In the genomic region with DNA sequence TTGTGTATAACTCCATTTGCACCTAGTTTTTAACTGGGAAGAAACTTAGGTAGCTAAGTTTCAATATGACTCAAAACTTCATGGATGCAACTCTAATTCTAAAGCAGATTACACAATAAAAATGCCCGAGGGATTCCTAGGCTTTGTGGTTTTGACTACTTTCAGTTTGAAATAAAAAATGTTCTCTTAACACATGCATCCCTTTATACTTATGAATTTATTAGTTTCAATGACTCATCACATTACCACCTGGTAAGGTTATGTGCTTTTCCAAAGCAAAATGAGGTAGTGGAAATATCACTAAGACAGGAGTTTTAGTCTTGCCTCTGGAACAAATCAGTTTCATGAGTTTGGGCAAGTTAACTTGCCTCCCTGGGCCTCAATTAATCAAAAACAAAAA, we compare ENCODE assay signal across 16 cellular contexts.
DNase-seq lines count a peak whose midpoint lies in the region; ATAC-seq and TF ChIP-seq lines count a peak whose summit lies in the region.
"Had no signal": no experiment of that assay in that cellular context is flagged by ENCODE, and none has a peak within 500 bp of the region (broad histone marks: within the 10 kb centered on the region; RNA-seq: fewer than 3 reads in every experiment).

No MANE protein-coding gene starts in this region.

- TF ChIP-seq CTCF in AG04450 (IDR thresholded peaks at IDR 0.05; ENCODE audit: low read depth, low read length) (no peak), MCF 10A (IDR thresholded peaks at IDR 0.05; ENCODE audit: unreplicated experiment) (no peak), GM10248 (IDR thresholded peaks at IDR 0.05; ENCODE audit: control extremely low read depth, extremely low read depth, low read depth, missing control alignments) (no peak)

- no TSS peak for BruUV-seq in MCF 10A (replicated peaks; lab: Mats Ljungman, UMichigan)

- H3K27ac ChIP-seq in AG04450 (ENCODE audit: low read depth, low read length) = peak overlapping the region; percentile 21
- H3K27ac ChIP-seq in effector memory CD4-positive, alpha-beta T cell (ENCODE audit: insufficient read depth, low read length, poor library complexity, severe bottlenecking) = no peak overlapping the region
- H3K27ac ChIP-seq: BLaER1, neutrophil, thoracic aorta had no signal

- no peaks in the 10 kb centered on the region for H3K9me3 Mint-ChIP-seq in MCF 10A (ENCODE audit: unreplicated experiment)
- no peaks in the 10 kb centered on the region for H3K9me3 Mint-ChIP-seq in activated CD4-positive, alpha-beta T cell treated with anti-CD3 and anti-CD28 coated beads, Interleukin-2, amount 10 ng/mL, durations not matched to agents 24 days and 14 days
- no peaks in the 10 kb centered on the region for H3K9me3 Mint-ChIP-seq in activated T-cell treated with anti-CD3 and anti-CD28 coated beads, Interleukin-2, amount 50 U/mL, for 4 hours

- DNase-seq in AG04450 (ENCODE audit: low read depth, low spot score) (peak; percentile 30), LHCN-M2 (ENCODE audit: low read depth) (peak; percentile 86), MCF 10A (ENCODE audit: unreplicated experiment) (peak; percentile 91), kidney glomerular epithelial cell (lab: John Stamatoyannopoulos, UW) (peak; percentile 20), GM10248 (ENCODE audit: extremely low spot score) (no peak)
- no peak for DNase-seq in activated CD4-positive, alpha-beta T cell treated with anti-CD3 and anti-CD28 coated beads, Interleukin-2, amount 10 ng/mL, durations not matched to agents 24 days and 14 days
- DNase-seq in effector memory CD4-positive, alpha-beta T cell = no peak
- DNase-seq in activated T-cell treated with anti-CD3 and anti-CD28 coated beads, Interleukin-2, amount 50 U/mL, for 4 hours = no peak
- DNase-seq: activated CD4-positive, CD25-positive, alpha-beta regulatory T cell; activated gamma-delta T cell treated with Interleukin-2 at 50 U/mL for 16 hours; islet precursor cell; NCI-H1694; stimulated activated CD4-positive, alpha-beta T cell treated with anti-CD3 and anti-CD28 coated beads, Interleukin-4, amount 100 ng/mL, for 4 hours had no signal

- CTCF ChIA-PET in AG04450 (lab: Charles Lee) (no interaction called here), MCF 10A (lab: Yijun Ruan, JAX) (interaction anchor here (0.6 to 0.8 kb wide), 4 partner anchors 14 to 124 kb away, joined by 3 read pairs; no protein-coding TSS in a partner anchor), GM10248 (lab: Yijun Ruan, JAX) (no interaction called here)

- ATAC-seq in activated T-cell treated with anti-CD3 and anti-CD28 coated beads, Interleukin-2, amount 50 U/mL, for 4 hours = no peak

- peak overlapping the region; percentile 27 for H3K27ac Mint-ChIP-seq in MCF 10A (ENCODE audit: low read depth, unreplicated experiment)
- no peak overlapping the region for H3K27ac Mint-ChIP-seq in activated CD4-positive, alpha-beta T cell treated with anti-CD3 and anti-CD28 coated beads, Interleukin-2, amount 10 ng/mL, durations not matched to agents 24 days and 14 days

- no peaks in the 10 kb centered on the region for H3K27me3 Mint-ChIP-seq in MCF 10A (ENCODE audit: insufficient read depth, unreplicated experiment)
- H3K27me3 Mint-ChIP-seq in activated CD4-positive, alpha-beta T cell treated with anti-CD3 and anti-CD28 coated beads, Interleukin-2, amount 10 ng/mL, durations not matched to agents 24 days and 14 days = no peaks in the 10 kb centered on the region
- peaks cover 1% of the 10 kb centered on the region for H3K27me3 Mint-ChIP-seq in activated T-cell treated with anti-CD3 and anti-CD28 coated beads, Interleukin-2, amount 50 U/mL, for 4 hours (ENCODE audit: low read depth)

- no peaks in the 10 kb centered on the region for H3K9me3 ChIP-seq in AG04450 (ENCODE audit: control insufficient read depth, insufficient read depth, low read length)
- H3K9me3 ChIP-seq in effector memory CD4-positive, alpha-beta T cell (ENCODE audit: control insufficient read depth, low read length) = no peaks in the 10 kb centered on the region
- H3K9me3 ChIP-seq: BLaER1, neutrophil, thoracic aorta had no signal

- H3K36me3 ChIP-seq in effector memory CD4-positive, alpha-beta T cell (ENCODE audit: control insufficient read depth, insufficient read depth, low read length) = no peaks in the 10 kb centered on the region
- H3K36me3 ChIP-seq: BLaER1, neutrophil, thoracic aorta had no signal

- peaks cover 6% of the 10 kb centered on the region for H3K4me1 Mint-ChIP-seq in MCF 10A (ENCODE audit: insufficient read depth, unreplicated experiment)
- no peaks in the 10 kb centered on the region for H3K4me1 Mint-ChIP-seq in activated CD4-positive, alpha-beta T cell treated with anti-CD3 and anti-CD28 coated beads, Interleukin-2, amount 10 ng/mL, durations not matched to agents 24 days and 14 days
- no peaks in the 10 kb centered on the region for H3K4me1 Mint-ChIP-seq in activated T-cell treated with anti-CD3 and anti-CD28 coated beads, Interleukin-2, amount 50 U/mL, for 4 hours (ENCODE audit: low read depth)

- H3K4me3 ChIP-seq in AG04450 (ENCODE audit: low read depth, low read length) = no peak overlapping the region
- no peak overlapping the region for H3K4me3 ChIP-seq in effector memory CD4-positive, alpha-beta T cell (ENCODE audit: insufficient read depth, low read depth, low read length, poor library complexity, severe bottlenecking)
- H3K4me3 ChIP-seq: BLaER1, thoracic aorta had no signal

- intact Hi-C loops in MCF 10A (cut with micrococcal nuclease) = loop anchor here (10.0 kb wide), 1 partner anchor 127 kb away; a partner anchor contains a TSS
- intact Hi-C loops in activated CD4-positive, alpha-beta T cell treated with anti-CD3 and anti-CD28 coated beads, Interleukin-2, amount 10 ng/mL, durations not matched to agents 24 days and 14 days (cut with micrococcal nuclease) = no loop called here

- H3K27me3 ChIP-seq in AG04450 (ENCODE audit: control insufficient read depth, insufficient read depth, low read length) = no peaks in the 10 kb centered on the region
- H3K27me3 ChIP-seq in effector memory CD4-positive, alpha-beta T cell (replicated peaks; ENCODE audit: control insufficient read depth, insufficient read depth, low read length, poor library complexity, severe bottlenecking) = no peaks in the 10 kb centered on the region
- H3K27me3 ChIP-seq: neutrophil had no signal

- POLR2A ChIA-PET in AG04450 (lab: Yijun Ruan, JAX) = no interaction called here
- POLR2A ChIA-PET in MCF 10A (lab: Yijun Ruan, JAX) = interaction anchor here (1.5 kb wide), 1 partner anchor 125 kb away, joined by 4 read pairs; no protein-coding TSS in a partner anchor
- POLR2A ChIA-PET in GM10248 (lab: Yijun Ruan, JAX) = no interaction called here

- H3K4me3 Mint-ChIP-seq in MCF 10A (ENCODE audit: unreplicated experiment) = no peak overlapping the region
- H3K4me3 Mint-ChIP-seq in activated CD4-positive, alpha-beta T cell treated with anti-CD3 and anti-CD28 coated beads, Interleukin-2, amount 10 ng/mL, durations not matched to agents 24 days and 14 days = no peak overlapping the region
- H3K4me3 Mint-ChIP-seq in activated T-cell treated with anti-CD3 and anti-CD28 coated beads, Interleukin-2, amount 50 U/mL, for 4 hours = no peak overlapping the region

- no peaks in the 10 kb centered on the region for H3K4me1 ChIP-seq in effector memory CD4-positive, alpha-beta T cell (ENCODE audit: control insufficient read depth, insufficient read depth, low read length, poor library complexity, severe bottlenecking)
- H3K4me1 ChIP-seq: BLaER1 had no signal

- no peaks in the 10 kb centered on the region for H3K36me3 Mint-ChIP-seq in MCF 10A (ENCODE audit: insufficient read depth, unreplicated experiment)
- no peaks in the 10 kb centered on the region for H3K36me3 Mint-ChIP-seq in activated CD4-positive, alpha-beta T cell treated with anti-CD3 and anti-CD28 coated beads, Interleukin-2, amount 10 ng/mL, durations not matched to agents 24 days and 14 days (ENCODE audit: low read depth)
- H3K36me3 Mint-ChIP-seq in activated T-cell treated with anti-CD3 and anti-CD28 coated beads, Interleukin-2, amount 50 U/mL, for 4 hours (ENCODE audit: insufficient read depth) = no peaks in the 10 kb centered on the region

Comparison
In these comparisons a context has a peak if more than half of its experiments do, and no peak if none do; other contexts are left out.
1. DNase-seq: peak in AG04450 (single experiment), LHCN-M2 (single experiment), MCF 10A (single experiment) and kidney glomerular epithelial cell (single experiment); none in activated CD4-positive, alpha-beta T cell treated with anti-CD3 and anti-CD28 coated beads, Interleukin-2, amount 10 ng/mL, durations not matched to agents 24 days and 14 days (single experiment), effector memory CD4-positive, alpha-beta T cell (0 of 3), GM10248 (single experiment) and activated T-cell treated with anti-CD3 and anti-CD28 coated beads, Interleukin-2, amount 50 U/mL, for 4 hours (single experiment).